ENCODE assay signal across 8 cellular contexts in the genomic region with DNA sequence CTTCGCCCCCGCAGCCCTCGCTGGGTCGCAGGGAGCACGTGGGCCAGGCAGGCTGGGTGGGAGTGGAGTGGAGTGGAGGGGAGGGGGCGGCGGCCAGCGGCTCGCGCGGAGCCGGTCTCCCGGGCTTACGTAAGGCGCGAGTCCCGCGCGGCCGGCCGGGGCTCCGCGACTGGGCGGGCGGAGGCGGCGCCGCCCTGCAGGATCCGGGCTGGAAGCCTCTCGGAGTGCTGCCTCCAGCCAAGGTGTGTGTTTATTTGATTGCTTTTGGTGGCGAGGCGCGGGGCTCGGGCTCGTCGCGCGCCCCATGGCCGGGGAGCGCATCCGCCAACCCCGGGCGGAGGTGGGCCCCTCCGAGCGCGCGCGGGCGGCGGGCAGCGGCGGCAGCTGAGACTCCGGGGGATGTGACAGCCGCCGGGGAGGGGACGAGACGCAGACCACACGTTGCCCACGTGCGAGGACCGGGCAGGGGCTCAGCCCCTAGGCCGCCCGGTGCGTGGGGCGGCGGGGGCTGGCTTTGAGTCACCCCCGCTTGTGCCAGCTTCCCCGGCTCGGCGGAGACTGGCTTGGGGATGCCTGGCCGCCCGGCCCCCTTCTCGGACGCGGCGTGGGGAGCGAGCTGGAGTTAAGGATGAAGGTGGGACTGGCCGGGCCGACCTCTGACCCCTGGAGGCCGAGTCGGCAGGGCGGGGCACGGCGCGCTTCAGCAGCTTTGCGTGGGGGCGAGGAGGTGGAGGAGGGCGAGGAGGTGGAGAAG. TPM values are rescaled to one million over a fixed set of nuclear protein-coding genes. Genes with fewer than 3 reads are reported as not detected.
DNase-seq lines count a peak whose midpoint lies in the region; ATAC-seq, FAIRE-seq and TF ChIP-seq lines count a peak whose summit lies in the region.

No MANE protein-coding gene starts in this region.

- POLR2A ChIA-PET in A549 (lab: Yijun Ruan, JAX): no interaction called here

- no peaks in the 10 kb centered on the region for H3K9me3 ChIP-seq in A549

- no peak for FAIRE-seq in A549 (lab: Jason Lieb, UNC)
- FAIRE-seq in urothelium cell line (lab: Jason Lieb, UNC): no peak

- TF ChIP-seq EP300 in A549 (IDR thresholded peaks at IDR 0.05): no peak

- H3K36me3 Mint-ChIP-seq in activated T-cell treated with anti-CD3 and anti-CD28 coated beads, Interleukin-2, amount 50 U/mL, for 24 hours (ENCODE audit: low read depth): no peaks in the 10 kb centered on the region
- H3K36me3 Mint-ChIP-seq in neural crest cell (ENCODE audit: low read depth): no peaks in the 10 kb centered on the region

- no peak for TF ChIP-seq RAD21 in A549 (conservative IDR thresholded peaks at IDR 0.05 in 1 of 2, IDR thresholded peaks at IDR 0.05 in 1 of 2)

- H3K27ac ChIP-seq in A549: peak overlapping the region; percentile 75 to 92
- H3K27ac ChIP-seq in foreskin keratinocyte: no peak overlapping the region

- H3K27me3 Mint-ChIP-seq in activated T-cell treated with anti-CD3 and anti-CD28 coated beads, Interleukin-2, amount 50 U/mL, for 24 hours: peaks cover 58% of the 10 kb centered on the region
- H3K27me3 Mint-ChIP-seq in neural crest cell (ENCODE audit: low read depth): peaks cover 72% of the 10 kb centered on the region

- peak overlapping the region; percentile 95 for H3K4me2 ChIP-seq in A549

- H3K9me3 Mint-ChIP-seq in activated T-cell treated with anti-CD3 and anti-CD28 coated beads, Interleukin-2, amount 50 U/mL, for 24 hours: no peaks in the 10 kb centered on the region
- no peaks in the 10 kb centered on the region for H3K9me3 Mint-ChIP-seq in neural crest cell

- WGBS in A549 (ENCODE audit: missing lambda C conversion rate): no CpG with 5 or more reads among the region's 88 CpGs

- no peak; the same call in 1 of the 2 replicates for TF ChIP-seq POLR2A in A549 (IDR thresholded peaks at IDR 0.05; ENCODE audit: low read length)

- H3K4me1 ChIP-seq in A549: peaks cover 8% of the 10 kb centered on the region; the same call in 1 of the 3 replicates
- H3K4me1 ChIP-seq in foreskin keratinocyte: no peaks in the 10 kb centered on the region

- peak in 1 of 2 experiments; percentile 20 for DNase-seq in A549 (ENCODE audit: low read depth in 1 of 2, low spot score in 1 of 2)
- peak; percentile 26 for DNase-seq in NCI-H226
- peak; percentile 63 for DNase-seq in activated T-cell treated with anti-CD3 and anti-CD28 coated beads, Interleukin-2, amount 50 U/mL, for 24 hours
- DNase-seq in foreskin keratinocyte: peak in 1 of 2 donors; percentile 33
- DNase-seq in neural crest cell (ENCODE audit: low read depth, low spot score): peak; percentile 26
- peak; percentile 67 for DNase-seq in urothelium cell line (ENCODE audit: low spot score)

- H3K27me3 ChIP-seq in foreskin keratinocyte: no peaks in the 10 kb centered on the region

- ATAC-seq in A549 (peak; percentile 65 to 74), GM18499 (IDR thresholded peaks at IDR 0.05; ENCODE audit: insufficient read depth, unreplicated experiment) (peak; percentile 45), HG02884 (IDR thresholded peaks at IDR 0.05; ENCODE audit: unreplicated experiment) (peak; percentile 58), foreskin keratinocyte (peak; percentile 72)

- H3K4me3 ChIP-seq in A549: peak overlapping the region; percentile 95

- peak overlapping the region; percentile 79 for H3K27ac Mint-ChIP-seq in activated T-cell treated with anti-CD3 and anti-CD28 coated beads, Interleukin-2, amount 50 U/mL, for 24 hours
- no peak overlapping the region for H3K27ac Mint-ChIP-seq in neural crest cell (ENCODE audit: unreplicated experiment)

- no peak for TF ChIP-seq CTCF in A549 (IDR thresholded peaks at IDR 0.05)
- peak; percentile 4 for TF ChIP-seq CTCF in foreskin keratinocyte (conservative IDR thresholded peaks at IDR 0.05)
- no peak for TF ChIP-seq CTCF in neural crest cell (conservative IDR thresholded peaks at IDR 0.05)

- CTCF ChIA-PET in A549 (lab: Yijun Ruan, JAX): no interaction called here

- H3K4me1 Mint-ChIP-seq in activated T-cell treated with anti-CD3 and anti-CD28 coated beads, Interleukin-2, amount 50 U/mL, for 24 hours (ENCODE audit: low read depth): peaks cover 18% of the 10 kb centered on the region
- H3K4me1 Mint-ChIP-seq in neural crest cell: peaks cover 23% of the 10 kb centered on the region

- H3K4me3 Mint-ChIP-seq in activated T-cell treated with anti-CD3 and anti-CD28 coated beads, Interleukin-2, amount 50 U/mL, for 24 hours: peak overlapping the region; percentile 78
- H3K4me3 Mint-ChIP-seq in neural crest cell: peak overlapping the region; percentile 85

TF ChIP-seq in A549, 52 proteins besides CTCF, POLR2A, EP300 and RAD21:
- no peak for TF ChIP-seq RARB (CRISPR knock-in tag; IDR thresholded peaks at IDR 0.05)
- TF ChIP-seq MAX (IDR thresholded peaks at IDR 0.05): peak; percentile 49
- TF ChIP-seq NFE2L2 (conservative IDR thresholded peaks at IDR 0.05; ENCODE audit: low read length): no peak

RNA-seq across cellular contexts. Expression of gene AK4, which starts 0.4 kb away (rescaled TPM):
- polyA plus RNA-seq in A549 (2011; rRNA removed) (25.9 and 32.6 TPM in 2 replicates), A549 (2017; fragmentation: RNase III; extraction: RNeasy Plus Mini Kit Qiagen cat#74134 plus additional on column Dnase treatment) (10.6 to 11.3 TPM (median 10.9 TPM) in 3 replicates), foreskin keratinocyte (7.8 and 19.8 TPM in 2 replicates)
- 5.4 and 9.0 TPM in 2 replicates for polyA plus RNA-seq in A549 (2012; cell fraction: cytosol; rRNA removed)
- polyA plus RNA-seq in A549 (2012; cell fraction: nucleus; rRNA removed): 3.7 and 4.2 TPM in 2 replicates
- polyA minus RNA-seq in A549 (2011; rRNA and poly(A)+ RNA removed): 15.5 and 17.1 TPM in 2 replicates
- total RNA-seq in foreskin keratinocyte (14.5 and 34.6 TPM in 2 replicates), neural crest cell (10.5 and 12.0 TPM in 2 replicates)
